10 cellular contexts compared by ENCODE assay signal in the genomic region with DNA sequence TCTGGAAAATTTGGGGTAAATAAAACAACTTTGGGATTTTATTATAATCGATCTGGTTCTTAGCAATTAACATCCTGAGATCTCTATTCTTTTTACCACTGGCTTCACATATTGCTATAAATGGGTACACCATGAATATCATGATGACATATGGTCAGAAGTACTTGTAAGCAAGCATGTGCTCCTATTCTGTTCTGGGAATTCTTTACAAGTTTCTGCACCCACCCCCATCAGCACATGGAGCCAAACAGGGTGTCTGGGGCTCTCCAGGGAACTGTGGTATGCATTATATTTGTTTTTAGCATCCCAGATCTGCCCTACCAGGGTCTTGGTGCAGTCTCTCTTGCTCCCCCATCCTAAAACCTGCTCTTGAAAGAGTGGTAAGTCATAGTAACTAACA. TPM values are rescaled to one million over a fixed set of nuclear protein-coding genes. Genes with fewer than 3 reads are reported as not detected.
DNase-seq lines count a peak whose midpoint lies in the region; ATAC-seq and TF ChIP-seq lines count a peak whose summit lies in the region.
"Had no signal": no experiment of that assay in that cellular context is flagged by ENCODE, and none has a peak within 500 bp of the region (broad histone marks: within the 10 kb centered on the region; RNA-seq: fewer than 3 reads in every experiment).

No MANE protein-coding gene starts in this region.

- peaks cover 13% of the 10 kb centered on the region for H3K36me3 Mint-ChIP-seq in activated T-cell treated with anti-CD3 and anti-CD28 coated beads, Interleukin-2, amount 50 U/mL, for 24 hours (ENCODE audit: low read depth)

- H3K4me1 ChIP-seq in SJSA1 (replicated peaks), result peaks cover 64% of the 10 kb centered on the region
- peaks cover 7% of the 10 kb centered on the region for H3K4me1 ChIP-seq in mesenchymal stem cell (ENCODE audit: control insufficient read depth, insufficient read depth, low read depth, low read length)
- H3K4me1 ChIP-seq in thyroid gland, result peaks cover 34 to 43% of the 10 kb centered on the region in 2 donors
- peaks cover 8 to 33% of the 10 kb centered on the region in 2 donors for H3K4me1 ChIP-seq in gastrocnemius medialis

- H3K18ac ChIP-seq in mesenchymal stem cell (ENCODE audit: low read depth in 1 of 2, low read length in 2 of 2), result no peak overlapping the region

- H3K9ac ChIP-seq in mesenchymal stem cell (ENCODE audit: low read length), result no peak overlapping the region

- no peaks in the 10 kb centered on the region for H3K79me1 ChIP-seq in mesenchymal stem cell (replicated peaks; ENCODE audit: low read length, poor library complexity, severe bottlenecking)

- no peak for ATAC-seq in gastrocnemius medialis

- H3K9me3 Mint-ChIP-seq in activated T-cell treated with anti-CD3 and anti-CD28 coated beads, Interleukin-2, amount 50 U/mL, for 24 hours, result no peaks in the 10 kb centered on the region
- H3K9me3 Mint-ChIP-seq: activated CD8-positive, alpha-beta T cell treated with anti-CD3 and anti-CD28 coated beads for 36 hours; neural crest cell had no signal

- no peak overlapping the region for H3K4me3 Mint-ChIP-seq in activated T-cell treated with anti-CD3 and anti-CD28 coated beads, Interleukin-2, amount 50 U/mL, for 24 hours
- H3K4me3 Mint-ChIP-seq: activated CD8-positive, alpha-beta T cell treated with anti-CD3 and anti-CD28 coated beads for 36 hours; neural crest cell had no signal

- H3K27ac ChIP-seq in SJSA1, result peak overlapping the region; percentile 8; the same call in 1 of the 2 replicates
- no peak overlapping the region for H3K27ac ChIP-seq in mesenchymal stem cell (ENCODE audit: low read length, poor library complexity, severe bottlenecking)
- peak overlapping the region in 2 of 3 donors; percentile 35 to 71 for H3K27ac ChIP-seq in thyroid gland
- H3K27ac ChIP-seq in gastrocnemius medialis, result peak overlapping the region in 2 of 4 donors; percentile 35 to 63

- no peak overlapping the region for H3K23ac ChIP-seq in mesenchymal stem cell (ENCODE audit: low read length in 2 of 2)

- H2BK12ac ChIP-seq in mesenchymal stem cell (ENCODE audit: low read length in 2 of 2), result no peak overlapping the region

- no peak overlapping the region for H2BK120ac ChIP-seq in mesenchymal stem cell (ENCODE audit: low read depth, low read length)

- H4K91ac ChIP-seq in mesenchymal stem cell (ENCODE audit: low read length), result no peak overlapping the region

- H2AK5ac ChIP-seq in mesenchymal stem cell (ENCODE audit: low read length, severe bottlenecking), result peak overlapping the region; percentile 49

- no peak overlapping the region for H3K4ac ChIP-seq in mesenchymal stem cell (ENCODE audit: low read depth in 1 of 2, low read length in 2 of 2)

- no peaks in the 10 kb centered on the region for H3K27me3 Mint-ChIP-seq in activated T-cell treated with anti-CD3 and anti-CD28 coated beads, Interleukin-2, amount 50 U/mL, for 24 hours
- H3K27me3 Mint-ChIP-seq: activated CD8-positive, alpha-beta T cell treated with anti-CD3 and anti-CD28 coated beads for 36 hours had no signal

- in situ Hi-C loops in gastrocnemius medialis (cut with MboI; ENCODE audit: low sequenced_read_pairs in 4 of 4), result no loop called here

- intact Hi-C loops in thyroid gland (cut with DNase I), result loop anchor here (10.0 kb wide), 1 partner anchor 51 kb away; a partner anchor contains a TSS
- intact Hi-C loops in gastrocnemius medialis (cut with DNase I; ENCODE audit: low total_unique reads), result loop anchor here (2.0 to 5.0 kb wide), 2 partner anchors 53 to 189 kb away; a partner anchor contains a TSS

- no peak for DNase-seq in activated T-cell treated with anti-CD3 and anti-CD28 coated beads, Interleukin-2, amount 50 U/mL, for 24 hours
- DNase-seq in activated T-cell treated with anti-CD3 and anti-CD28 coated beads for 4 hours (no peak), SJSA1 (ENCODE audit: low read depth in 1 of 2, low spot score in 2 of 2) (peak in 1 of 2 experiments; percentile 34), mesenchymal stem cell (peak; percentile 14), thyroid gland (no peak), gastrocnemius medialis (no peak), pons (ENCODE audit: low spot score) (no peak), NCI-H1092 (lab: John Stamatoyannopoulos, UW) (no peak)

- no peak overlapping the region for H3K14ac ChIP-seq in mesenchymal stem cell (ENCODE audit: low read length in 2 of 2)

- TF ChIP-seq POLR2A in thyroid gland (IDR thresholded peaks at IDR 0.05) (no peak), gastrocnemius medialis (IDR thresholded peaks at IDR 0.05) (no peak)

- no peak overlapping the region for H3K4me3 ChIP-seq in SJSA1
- H3K4me3 ChIP-seq in mesenchymal stem cell (ENCODE audit: insufficient read depth in 1 of 2, low read depth in 1 of 2, low read length in 2 of 2), result no peak overlapping the region
- H3K4me3 ChIP-seq in thyroid gland (replicated peaks in 1 of 3), result no peak overlapping the region
- no peak overlapping the region for H3K4me3 ChIP-seq in gastrocnemius medialis

- H2AFZ ChIP-seq in mesenchymal stem cell (ENCODE audit: low read depth, low read length), result no peak overlapping the region

- H4K8ac ChIP-seq in mesenchymal stem cell (ENCODE audit: low read length), result no peak overlapping the region

- H2BK5ac ChIP-seq in mesenchymal stem cell (ENCODE audit: low read depth, low read length, poor library complexity, severe bottlenecking), result no peak overlapping the region

- H3K27ac Mint-ChIP-seq in activated T-cell treated with anti-CD3 and anti-CD28 coated beads, Interleukin-2, amount 50 U/mL, for 24 hours, result peak overlapping the region; percentile 76

- peaks cover 29% of the 10 kb centered on the region for H3K4me1 Mint-ChIP-seq in activated T-cell treated with anti-CD3 and anti-CD28 coated beads, Interleukin-2, amount 50 U/mL, for 24 hours (ENCODE audit: low read depth)

- no peaks in the 10 kb centered on the region for H3K36me3 ChIP-seq in SJSA1
- peaks cover 3 to 7% of the 10 kb centered on the region in 2 experiments for H3K36me3 ChIP-seq in mesenchymal stem cell (ENCODE audit: control insufficient read depth in 1 of 2, insufficient read depth in 2 of 2, low read depth in 1 of 2, low read length in 2 of 2)
- no peaks in the 10 kb centered on the region for H3K36me3 ChIP-seq in thyroid gland
- H3K36me3 ChIP-seq in gastrocnemius medialis, result no peaks in the 10 kb centered on the region

- no peak for TF ChIP-seq CTCF in thyroid gland (IDR thresholded peaks at IDR 0.05)
- no peak for TF ChIP-seq CTCF in gastrocnemius medialis (IDR thresholded peaks at IDR 0.05 in 4 of 5, conservative IDR thresholded peaks at IDR 0.05 in 1 of 5)

- no peaks in the 10 kb centered on the region for H3K9me3 ChIP-seq in SJSA1 (replicated peaks)
- H3K9me3 ChIP-seq in mesenchymal stem cell (ENCODE audit: control insufficient read depth, low read length), result no peaks in the 10 kb centered on the region
- H3K9me3 ChIP-seq in thyroid gland, result no peaks in the 10 kb centered on the region
- no peaks in the 10 kb centered on the region for H3K9me3 ChIP-seq in gastrocnemius medialis

- no peak overlapping the region for H3K4me2 ChIP-seq in mesenchymal stem cell (ENCODE audit: low read length, poor library complexity, severe bottlenecking)

- no peak overlapping the region for H2BK15ac ChIP-seq in mesenchymal stem cell (ENCODE audit: low read depth, poor library complexity, severe bottlenecking)

- H3K27me3 ChIP-seq in SJSA1 (replicated peaks) (no peaks in the 10 kb centered on the region), mesenchymal stem cell (ENCODE audit: control insufficient read depth in 1 of 2, insufficient read depth in 1 of 2, low read length in 2 of 2) (no peaks in the 10 kb centered on the region), thyroid gland (no peaks in the 10 kb centered on the region), gastrocnemius medialis (no peaks in the 10 kb centered on the region)

- no CpG with 5 or more reads among the region's 1 CpG for WGBS in mesenchymal stem cell
- 79 to 83% methylated on average over 1 of the region's 1 CpG for WGBS in thyroid gland, 2 donors

RNA-seq across cellular contexts. Expression of a gene that starts 31.3 kb away (rescaled TPM):
- total RNA-seq in SJSA1 (2014; rRNA removed; shearing (Covaris generic)), result 7.3 and 10.4 TPM in 2 replicates
- polyA plus RNA-seq in mesenchymal stem cell (2013, experiment 1 of 2), result 6.5 TPM
- 7.1 TPM for polyA plus RNA-seq in mesenchymal stem cell (2013, experiment 2 of 2)
- total RNA-seq in thyroid gland, result 10 to 100 TPM; 15.2 to 44.2 (median 32.8) TPM
- total RNA-seq in gastrocnemius medialis, result 10 to 100 TPM; 18.6 to 42.2 (median 24.6) TPM

RNA-seq across cellular contexts. Expression of a gene that starts 31.4 kb away (rescaled TPM):
- 2.4 and 4.6 TPM in 2 replicates for total RNA-seq in SJSA1 (2014; rRNA removed; shearing (Covaris generic))
- 2.1 TPM for polyA plus RNA-seq in mesenchymal stem cell (2013, experiment 1 of 2)
- 2.5 TPM for polyA plus RNA-seq in mesenchymal stem cell (2013, experiment 2 of 2)
- total RNA-seq in thyroid gland (10 to 100 TPM in 2 of 4 donors, 1 to 10 TPM in 2; 8.7 to 10.9 (median 9.7) TPM), gastrocnemius medialis (10 to 100 TPM in 2 of 4 donors, 1 to 10 TPM in 2; 8.6 to 13.4 (median 10.9) TPM)

RNA-seq across cellular contexts. Expression of a gene that starts 53.3 kb away (rescaled TPM):
- total RNA-seq in SJSA1 (2014; rRNA removed; shearing (Covaris generic)), result 23.9 and 107 TPM in 2 replicates
- polyA plus RNA-seq in mesenchymal stem cell (2013, experiment 1 of 2), result 6.5 TPM
- 4.4 TPM for polyA plus RNA-seq in mesenchymal stem cell (2013, experiment 2 of 2)
- total RNA-seq in thyroid gland, result 10 to 100 TPM; 18.6 to 37.9 (median 35.5) TPM
- total RNA-seq in gastrocnemius medialis, result 1 to 10 TPM in 2 of 4 donors, under 1 TPM in 2; 0.59 to 2.0 (median 1.4) TPM
